ENCODE assay signal across 8 cellular contexts in genomic region chr17:78839762-78840529, GRCh38. TPM values are rescaled to one million over a fixed set of nuclear protein-coding genes. Genes with fewer than 3 reads are reported as not detected.
DNase-seq lines count a peak whose midpoint lies in the region; ATAC-seq and TF ChIP-seq lines count a peak whose summit lies in the region.

No MANE protein-coding gene starts in this region.

- H3K36me3 ChIP-seq in upper lobe of left lung = peaks cover 20 to 35% (median 25%) of the 10 kb centered on the region in 4 donors

- H3K4me3 ChIP-seq in upper lobe of left lung = peak overlapping the region; percentile 78 to 99 (median 94)

- WGBS in upper lobe of left lung, 2 donors = 0 to 1% methylated on average over 11 to 14 of the region's 73 CpGs

- peak overlapping the region; percentile 90 to 93 for H3K4me3 Mint-ChIP-seq in activated T-cell treated with anti-CD3 and anti-CD28 coated beads, Interleukin-2, amount 50 U/mL, for 72 hours
- peak overlapping the region; percentile 83 to 92 (median 87) for H3K4me3 Mint-ChIP-seq in nephron

- no peaks in the 10 kb centered on the region for H3K27me3 Mint-ChIP-seq in activated T-cell treated with anti-CD3 and anti-CD28 coated beads, Interleukin-2, amount 50 U/mL, for 72 hours (ENCODE audit: low read depth)
- no peaks in the 10 kb centered on the region for H3K27me3 Mint-ChIP-seq in nephron (ENCODE audit: low read depth)

- peaks cover 62% of the 10 kb centered on the region for H3K4me1 Mint-ChIP-seq in activated T-cell treated with anti-CD3 and anti-CD28 coated beads, Interleukin-2, amount 50 U/mL, for 72 hours (ENCODE audit: low read depth)
- H3K4me1 Mint-ChIP-seq in nephron = peaks cover 17% of the 10 kb centered on the region

- peak overlapping the region; percentile 85 for H3K27ac Mint-ChIP-seq in activated T-cell treated with anti-CD3 and anti-CD28 coated beads, Interleukin-2, amount 50 U/mL, for 72 hours
- peak overlapping the region; percentile 19 to 77 (median 67) for H3K27ac Mint-ChIP-seq in nephron

- peaks cover 20 to 34% (median 25%) of the 10 kb centered on the region in 4 donors for H3K4me1 ChIP-seq in upper lobe of left lung

- ATAC-seq in GM18511 (IDR thresholded peaks at IDR 0.05; ENCODE audit: unreplicated experiment) = peak; percentile 21
- ATAC-seq in HG02642 (IDR thresholded peaks at IDR 0.05; ENCODE audit: poor library complexity, unreplicated experiment) = peak; percentile 22
- peak; percentile 30 to 36 for ATAC-seq in activated T-cell treated with anti-CD3 and anti-CD28 coated beads, Interleukin-2, amount 50 U/mL, for 72 hours (replicated peaks in 1 of 2)
- peak in 1 of 2 donors; percentile 59 for ATAC-seq in upper lobe of left lung (ENCODE audit: low FRiP score in 2 of 2)

- TF ChIP-seq POLR2A in upper lobe of left lung (IDR thresholded peaks at IDR 0.05) = peak in 1 of 4 donors; percentile 39

- H3K27me3 ChIP-seq in upper lobe of left lung = no peaks in the 10 kb centered on the region

- DNase-seq in NCI-H2227 (lab: John Stamatoyannopoulos, UW; ENCODE audit: unreplicated experiment) (peak; percentile 51), fibroblast of gingiva (ENCODE audit: low read depth) (peak; percentile 63), upper lobe of left lung (peak; percentile 26 to 94), NCI-H1694 (lab: John Stamatoyannopoulos, UW) (no peak)
- peak; percentile 68 to 73 for DNase-seq in activated T-cell treated with anti-CD3 and anti-CD28 coated beads, Interleukin-2, amount 50 U/mL, for 72 hours

- TF ChIP-seq CTCF in nephron (IDR thresholded peaks at IDR 0.05; ENCODE audit: unreplicated experiment in 3 of 3) (no peak), upper lobe of left lung (IDR thresholded peaks at IDR 0.05) (no peak)

- peaks cover 11 to 16% of the 10 kb centered on the region in 2 donors for H3K36me3 Mint-ChIP-seq in activated T-cell treated with anti-CD3 and anti-CD28 coated beads, Interleukin-2, amount 50 U/mL, for 72 hours (ENCODE audit: insufficient read depth in 2 of 2)
- peaks cover 27% of the 10 kb centered on the region for H3K36me3 Mint-ChIP-seq in nephron (ENCODE audit: low read depth)

- no peak for TF ChIP-seq EP300 in upper lobe of left lung (IDR thresholded peaks at IDR 0.05)

- peak overlapping the region; percentile 98 to 100 (median 99) for H3K27ac ChIP-seq in upper lobe of left lung

- H3K9me3 ChIP-seq in upper lobe of left lung = no peaks in the 10 kb centered on the region

- no peaks in the 10 kb centered on the region for H3K9me3 Mint-ChIP-seq in activated T-cell treated with anti-CD3 and anti-CD28 coated beads, Interleukin-2, amount 50 U/mL, for 72 hours
- H3K9me3 Mint-ChIP-seq in nephron = no peaks in the 10 kb centered on the region

RNA-seq across cellular contexts. Expression of gene USP36, which starts 0.7 kb away (rescaled TPM):
- total RNA-seq in activated T-cell treated with anti-CD3 and anti-CD28 coated beads, Interleukin-2, amount 50 U/mL, for 72 hours = 100 to 1,000 TPM; 113 to 124 TPM
- total RNA-seq in upper lobe of left lung = 10 to 100 TPM; 31.1 to 76.5 (median 55.4) TPM

RNA-seq across cellular contexts. Expression of gene CYTH1, which starts 57.9 kb away (rescaled TPM):
- 100 to 1,000 TPM; 163 to 204 TPM for total RNA-seq in activated T-cell treated with anti-CD3 and anti-CD28 coated beads, Interleukin-2, amount 50 U/mL, for 72 hours
- total RNA-seq in upper lobe of left lung = 100 to 1,000 TPM; 113 to 295 (median 121) TPM
